Comparison of ENCODE assay signal across 28 cellular contexts in genomic region chr3:188801393-188801792, GRCh38.
"Had no signal": no experiment of that assay in that cellular context is flagged by ENCODE, and none has a peak within 500 bp of the region (broad histone marks: within the 10 kb centered on the region; RNA-seq: fewer than 3 reads in every experiment).

No MANE protein-coding gene starts in this region.

- H3K4me3 ChIP-seq: body of pancreas, coronary artery, dorsolateral prefrontal cortex, gastrocnemius medialis had no signal

- H3K27me3 ChIP-seq: body of pancreas, dorsolateral prefrontal cortex, foreskin keratinocyte, gastrocnemius medialis had no signal

- ATAC-seq: activated CD4-positive, alpha-beta T cell treated with anti-CD3 and anti-CD28 coated beads for 36 hours; activated CD8-positive, alpha-beta T cell treated with anti-CD3 and anti-CD28 coated beads for 36 hours; activated T-cell treated with anti-CD3 and anti-CD28 coated beads, Interleukin-2, amount 50 U/mL, for 4 hours; activated T-helper 17 cell treated with anti-CD3 and anti-CD28 coated beads, Interleukin-2, amount 50 U/mL, for 72 hours; body of pancreas; esophagus mucosa; foreskin keratinocyte; gastrocnemius medialis had no signal

- H3K27ac ChIP-seq: body of pancreas, coronary artery, dorsolateral prefrontal cortex, foreskin keratinocyte, gastrocnemius medialis had no signal

- H3K4me1 ChIP-seq: body of pancreas had no signal

- H3K9me3 Mint-ChIP-seq: endodermal cell had no signal

- H3K27ac Mint-ChIP-seq: activated CD4-positive, alpha-beta T cell treated with anti-CD3 and anti-CD28 coated beads for 36 hours; activated CD4-positive, alpha-beta T cell treated with anti-CD3 and anti-CD28 coated beads, Interleukin-2, amount 10 ng/mL, durations not matched to agents 7 days and 5 days; activated CD8-positive, alpha-beta T cell treated with anti-CD3 and anti-CD28 coated beads for 36 hours; activated naive CD8-positive, alpha-beta T cell; activated T-helper 17 cell treated with anti-CD3 and anti-CD28 coated beads, Interleukin-2, amount 50 U/mL, for 72 hours; dendritic cell treated with granulocyte-macrophage colony-stimulating factor and Interleukin-4, amounts not matched to agents 40 ng/mL and 50 ng/mL, for 4 days; endodermal cell had no signal

- H3K9me3 ChIP-seq: body of pancreas, gastrocnemius medialis had no signal

- H3K27me3 Mint-ChIP-seq: activated CD4-positive, alpha-beta T cell treated with anti-CD3 and anti-CD28 coated beads for 36 hours; activated CD4-positive, alpha-beta T cell treated with anti-CD3 and anti-CD28 coated beads, Interleukin-2, amount 10 ng/mL, durations not matched to agents 7 days and 5 days; activated CD8-positive, alpha-beta T cell treated with anti-CD3 and anti-CD28 coated beads for 36 hours; activated naive CD8-positive, alpha-beta T cell; activated T-helper 17 cell treated with anti-CD3 and anti-CD28 coated beads, Interleukin-2, amount 50 U/mL, for 72 hours; dendritic cell treated with granulocyte-macrophage colony-stimulating factor and Interleukin-4, amounts not matched to agents 40 ng/mL and 50 ng/mL, for 4 days had no signal

- DNase-seq: activated CD4-positive, alpha-beta T cell treated with anti-CD3 and anti-CD28 coated beads for 36 hours; activated CD4-positive, alpha-beta T cell treated with anti-CD3 and anti-CD28 coated beads, Interleukin-2, amount 10 ng/mL, durations not matched to agents 7 days and 5 days; activated CD4-positive, alpha-beta T cell treated with anti-CD3 and anti-CD28 coated beads, Interleukin-2, amount 50 U/mL, for 48 hours; activated CD4-positive, CD25-positive, alpha-beta regulatory T cell; activated CD4-positive, CD25-positive, alpha-beta regulatory T cell treated with anti-CD3 and anti-CD28 coated beads, Interleukin-2, amount 50 U/mL, for 72 hours; activated CD8-positive, alpha-beta memory T cell treated with anti-CD3 and anti-CD28 coated beads for 24 hours; activated CD8-positive, alpha-beta T cell treated with anti-CD3 and anti-CD28 coated beads for 36 hours; activated effector memory CD4-positive, alpha-beta T cell treated with Interleukin-2 at 50 U/mL for 16 hours; activated gamma-delta T cell treated with Interleukin-2 at 50 U/mL for 16 hours; activated naive CD4-positive, alpha-beta T cell treated with anti-CD3 and anti-CD28 coated beads, Interleukin-2, amount 50 U/mL, for 16 hours; activated naive CD4-positive, alpha-beta T cell treated with Interleukin-2 at 50 U/mL for 16 hours; activated T-cell treated with anti-CD3 and anti-CD28 coated beads, Interleukin-2, amount 50 U/mL, for 4 hours; amniotic stem cell; anterior cingulate cortex; body of pancreas; central memory CD4-positive, alpha-beta T cell; cerebellar nuclear complex; dorsolateral prefrontal cortex; effector memory CD4-positive, alpha-beta T cell; endodermal cell; foreskin keratinocyte; gastrocnemius medialis; T-helper 2 cell had no signal

- H3K4me3 Mint-ChIP-seq: activated CD4-positive, alpha-beta T cell treated with anti-CD3 and anti-CD28 coated beads for 36 hours; activated CD4-positive, alpha-beta T cell treated with anti-CD3 and anti-CD28 coated beads, Interleukin-2, amount 10 ng/mL, durations not matched to agents 7 days and 5 days; activated CD8-positive, alpha-beta T cell treated with anti-CD3 and anti-CD28 coated beads for 36 hours; activated naive CD8-positive, alpha-beta T cell; activated T-cell treated with anti-CD3 and anti-CD28 coated beads, Interleukin-2, amount 50 U/mL, for 4 hours; activated T-helper 17 cell treated with anti-CD3 and anti-CD28 coated beads, Interleukin-2, amount 50 U/mL, for 72 hours; dendritic cell treated with granulocyte-macrophage colony-stimulating factor and Interleukin-4, amounts not matched to agents 40 ng/mL and 50 ng/mL, for 4 days; endodermal cell had no signal

- H3K36me3 ChIP-seq: gastrocnemius medialis had no signal

- H3K4me1 Mint-ChIP-seq: activated CD4-positive, alpha-beta T cell treated with anti-CD3 and anti-CD28 coated beads for 36 hours; activated CD4-positive, alpha-beta T cell treated with anti-CD3 and anti-CD28 coated beads, Interleukin-2, amount 10 ng/mL, durations not matched to agents 7 days and 5 days had no signal
